In the genomic region with DNA sequence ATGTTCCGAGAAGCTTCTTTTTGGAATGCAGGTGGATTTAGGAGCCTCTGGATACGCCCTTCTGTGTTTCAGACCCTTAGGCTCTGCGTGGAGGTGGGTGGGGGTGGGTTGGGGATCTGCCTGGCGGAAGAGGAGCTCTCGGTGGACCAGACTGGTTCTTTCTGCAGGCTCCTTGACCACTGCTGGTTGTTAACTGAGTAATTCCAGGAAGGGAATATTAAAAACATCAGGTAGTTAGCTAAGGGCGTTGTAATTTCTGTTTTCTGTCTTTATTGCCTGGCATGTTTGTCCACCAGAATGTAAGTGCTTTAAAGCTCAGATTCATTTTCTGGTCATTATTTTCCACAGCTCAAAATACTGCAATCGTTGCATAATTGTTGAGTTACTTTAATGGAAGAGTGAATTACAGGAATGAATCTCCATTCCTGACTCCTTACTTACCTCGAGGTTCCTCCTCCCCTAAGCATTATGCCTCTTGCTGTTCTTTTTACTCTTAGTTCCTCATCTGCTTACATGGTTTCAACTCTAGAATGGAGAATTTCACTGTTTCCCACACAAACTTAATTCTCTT, we compare ENCODE assay signal across 21 cellular contexts. TPM values are rescaled to one million over a fixed set of nuclear protein-coding genes. Genes with fewer than 3 reads are reported as not detected.
DNase-seq lines count a peak whose midpoint lies in the region; TF ChIP-seq lines count a peak whose summit lies in the region.
"Had no signal": no experiment of that assay in that cellular context is flagged by ENCODE, and none has a peak within 500 bp of the region (broad histone marks: within the 10 kb centered on the region; RNA-seq: fewer than 3 reads in every experiment).

No MANE protein-coding gene starts in this region.

- H3K4me2 ChIP-seq in MM.1S (ENCODE audit: low read depth, low read length) (peak overlapping the region; percentile 71), trophoblast cell (ENCODE audit: low read length) (no peak overlapping the region)

- TF ChIP-seq CTCF in MM.1S (IDR thresholded peaks at IDR 0.05; ENCODE audit: low read length) = no peak

- H3F3A ChIP-seq in MM.1S (ENCODE audit: insufficient read depth, low read length) = peaks cover 21% of the 10 kb centered on the region

- intact Hi-C loops in head of caudate nucleus (cut with DNase I) = no loop called here

- no peak overlapping the region for H4K91ac ChIP-seq in trophoblast cell (ENCODE audit: low read depth, low read length)

- peaks cover 51% of the 10 kb centered on the region for H4K20me1 ChIP-seq in MM.1S (ENCODE audit: insufficient read depth, low read length)

- no peaks in the 10 kb centered on the region for H3K27me3 ChIP-seq in MM.1S (replicated peaks; ENCODE audit: insufficient read depth, low read length)
- no peaks in the 10 kb centered on the region for H3K27me3 ChIP-seq in trophoblast cell (ENCODE audit: insufficient read depth, low read length)
- peaks cover 40% of the 10 kb centered on the region for H3K27me3 ChIP-seq in H7 (ENCODE audit: control insufficient read depth, insufficient read depth, low read length)
- H3K27me3 ChIP-seq: foreskin keratinocyte had no signal

- peak overlapping the region; percentile 83 for H3K4ac ChIP-seq in trophoblast cell (ENCODE audit: low read depth, low read length)

- H3K79me1 ChIP-seq in trophoblast cell (ENCODE audit: low read length) = peaks cover 2% of the 10 kb centered on the region

- no peak overlapping the region for H2BK5ac ChIP-seq in trophoblast cell (ENCODE audit: low read depth, low read length, poor library complexity)

- DNase-seq in NOMO-1 treated with DMSO at 0.1 percent for 48 hours (lab: John Stamatoyannopoulos, UW; ENCODE audit: unreplicated experiment) (peak; percentile 14), NOMO-1 treated with dmso at 0.1 percent for 144 hours (lab: John Stamatoyannopoulos, UW; ENCODE audit: unreplicated experiment) (no peak), MM.1S (no peak), dedifferentiated amniotic fluid mesenchymal stem cell (ENCODE audit: extremely low spot score) (peak; percentile 46), trophoblast cell (peak in 1 of 2 donors; percentile 61), head of caudate nucleus (no peak), H7 (no peak), activated gamma-delta T cell (lab: John Stamatoyannopoulos, UW) (no peak)
- DNase-seq: 8988T; activated B cell treated with CpG ODN at 0.5 μM for 24 hours; activated CD8-positive, alpha-beta memory T cell treated with anti-CD3 and anti-CD28 coated beads for 24 hours; foreskin keratinocyte; HCEC 1CT; kidney; NCI-H1048; NCI-H2081 treated with DMSO at 0.1 percent for 48 hours; NCI-H69; PC-3; SIG-M5; small intestine; stimulated activated CD4-positive, alpha-beta T cell treated with anti-CD3 and anti-CD28 coated beads, Interleukin-4, amount 100 ng/mL, for 24 hours had no signal

- no peak overlapping the region for H3K23ac ChIP-seq in trophoblast cell (ENCODE audit: low read length)

- H3K9ac ChIP-seq in MM.1S (ENCODE audit: low read length) (no peak overlapping the region), trophoblast cell (ENCODE audit: low read length) (no peak overlapping the region)

- no peaks in the 10 kb centered on the region for H3K9me2 ChIP-seq in MM.1S (replicated peaks; ENCODE audit: insufficient read depth, low read length)

- no peaks in the 10 kb centered on the region for H3K36me3 ChIP-seq in MM.1S (replicated peaks; ENCODE audit: insufficient read depth, low read length)
- H3K36me3 ChIP-seq in trophoblast cell (ENCODE audit: control insufficient read depth in 1 of 2, insufficient read depth in 2 of 2, low read length in 2 of 2) = peaks cover 0 to 3% of the 10 kb centered on the region in 2 experiments
- no peaks in the 10 kb centered on the region for H3K36me3 ChIP-seq in H7 (replicated peaks; ENCODE audit: control insufficient read depth, insufficient read depth, low read length)

- no peak overlapping the region for H4K12ac ChIP-seq in trophoblast cell (ENCODE audit: low read depth, low read length)

- H3K14ac ChIP-seq in trophoblast cell (ENCODE audit: low read length) = no peak overlapping the region

- H3K9me3 ChIP-seq in MM.1S (replicated peaks; ENCODE audit: insufficient read depth, low read length) (no peaks in the 10 kb centered on the region), trophoblast cell (ENCODE audit: insufficient read depth, low read depth, low read length) (no peaks in the 10 kb centered on the region)

- H2AFZ ChIP-seq in MM.1S (ENCODE audit: low read length) (no peak overlapping the region), trophoblast cell (ENCODE audit: insufficient read depth, low read length, poor library complexity) (no peak overlapping the region)

- H4K8ac ChIP-seq in trophoblast cell (ENCODE audit: low read depth, low read length) = no peak overlapping the region

- H3K4me1 ChIP-seq in MM.1S (ENCODE audit: low read length) (peaks cover 49% of the 10 kb centered on the region), trophoblast cell (ENCODE audit: control insufficient read depth in 1 of 2, insufficient read depth in 2 of 2, low read length in 2 of 2) (peaks cover 11 to 15% of the 10 kb centered on the region in 2 experiments)

- no peak overlapping the region for H2BK12ac ChIP-seq in trophoblast cell (ENCODE audit: low read length)

- H3K79me2 ChIP-seq in MM.1S (ENCODE audit: low read length) (peaks cover 99% of the 10 kb centered on the region), trophoblast cell (ENCODE audit: control insufficient read depth, insufficient read depth, low read length, poor library complexity) (peaks cover 21% of the 10 kb centered on the region)

- H3K4me3 ChIP-seq in MM.1S (ENCODE audit: low read length) (no peak overlapping the region), trophoblast cell (ENCODE audit: low read depth, low read length) (no peak overlapping the region), H7 (ENCODE audit: insufficient read depth, low read depth, low read length) (no peak overlapping the region)

- H3K18ac ChIP-seq in trophoblast cell (ENCODE audit: low read length) = no peak overlapping the region

- H2BK120ac ChIP-seq in trophoblast cell (ENCODE audit: insufficient read depth, low read length, poor library complexity) = no peak overlapping the region

- no peak overlapping the region for H2AK5ac ChIP-seq in trophoblast cell (ENCODE audit: low read length)

- H3K27ac ChIP-seq in MM.1S (ENCODE audit: low read length) = no peak overlapping the region
- H3K27ac ChIP-seq in trophoblast cell (ENCODE audit: low read depth, low read length) = no peak overlapping the region
- H3K27ac ChIP-seq: foreskin keratinocyte had no signal

- WGBS in trophoblast cell (ENCODE audit: extremely low coverage, insufficient coverage, insufficient read length) = no CpG with 5 or more reads among the region's 8 CpGs

RNA-seq across cellular contexts. Expression of a gene that starts 5.8 kb away (rescaled TPM):
- 136 and 138 TPM in 2 replicates for polyA plus RNA-seq in trophoblast cell (2013)
- 49.3 and 65.6 TPM in 2 replicates for total RNA-seq in H7 (2014; rRNA removed; shearing (Covaris generic))

Comparison
In these comparisons a context has a peak if more than half of its experiments do, and no peak if none do; other contexts are left out.
1. DNase-seq: peak in NOMO-1 treated with DMSO at 0.1 percent for 48 hours (single experiment) and dedifferentiated amniotic fluid mesenchymal stem cell (single experiment); none in NOMO-1 treated with dmso at 0.1 percent for 144 hours (single experiment), MM.1S (single experiment), head of caudate nucleus (0 of 42), H7 (single experiment) and activated gamma-delta T cell (single experiment).